7 cellular contexts compared by ENCODE assay signal in genomic region chr12:131298516-131299369, GRCh38.
DNase-seq lines count a peak whose midpoint lies in the region; ATAC-seq, FAIRE-seq and TF ChIP-seq lines count a peak whose summit lies in the region.
"Not testable (repeated sequence)": the region's sequence is repeated elsewhere in the genome, so short reads cannot be mapped to it uniquely, and the experiment has no call there.

No MANE protein-coding gene starts in this region.

- TF ChIP-seq POLR2A in gastroesophageal sphincter (IDR thresholded peaks at IDR 0.05); HepG2 (IDR thresholded peaks at IDR 0.05; ENCODE audit: insufficient read depth in 1 of 2, low read depth in 2 of 2, low read length in 2 of 2): not testable (repeated sequence)

- not testable (repeated sequence) for H3K79me2 ChIP-seq in HepG2 (ENCODE audit: insufficient read depth, low read length)

- not testable (repeated sequence) for H3K9ac ChIP-seq in HepG2 (ENCODE audit: insufficient read depth, low read depth, low read length)

- BruUV-seq in HepG2 (replicated peaks; lab: Mats Ljungman, UMichigan), result not testable (repeated sequence)

- in situ Hi-C loops in HepG2 (cut with HindIII; ENCODE audit: extremely low pct_ligation_motif_present, low pct_unique_long_range_greater_than_20kb), result loop anchor here (10.0 kb wide), 1 partner anchor 366 kb away; no protein-coding TSS in a partner anchor

- CTCF ChIA-PET in WTC11 (lab: Charles Lee); activated CD8-positive, alpha-beta memory T cell treated with anti-CD3 and anti-CD28 coated beads, Interleukin-2, amount 10 ng/mL, durations not matched to agents 7 days and 5 days (lab: Charles Lee); HepG2 (lab: Yijun Ruan, JAX; ENCODE audit: low intra/inter-chr PET ratio, low total read pairs): not testable (repeated sequence)

- H3K27me3 Mint-ChIP-seq in WTC11 (ENCODE audit: low read depth); activated CD8-positive, alpha-beta memory T cell treated with anti-CD3 and anti-CD28 coated beads, Interleukin-2, amount 10 ng/mL, durations not matched to agents 7 days and 5 days; activated naive CD8-positive, alpha-beta T cell: not testable (repeated sequence)
- peaks cover 0 to 12% of the 10 kb centered on the region in 2 donors for H3K27me3 Mint-ChIP-seq in natural killer cell (ENCODE audit: low read depth in 2 of 2)
- peaks cover 14% of the 10 kb centered on the region in 2 donors for H3K27me3 Mint-ChIP-seq in stimulated activated naive B cell treated with anti-CD40 and anti-IgM and Interleukin-4, amounts not matched to agents 10 μg/mL and 1 μg/mL and 100 μg/mL, for 72 hours

- H3K4me3 Mint-ChIP-seq in WTC11; activated CD8-positive, alpha-beta memory T cell treated with anti-CD3 and anti-CD28 coated beads, Interleukin-2, amount 10 ng/mL, durations not matched to agents 7 days and 5 days; stimulated activated naive B cell treated with anti-CD40 and anti-IgM and Interleukin-4, amounts not matched to agents 10 μg/mL and 1 μg/mL and 100 μg/mL, for 72 hours: not testable (repeated sequence)
- peak overlapping the region; percentile 40 for H3K4me3 Mint-ChIP-seq in activated naive CD8-positive, alpha-beta T cell
- peak overlapping the region; percentile 49 for H3K4me3 Mint-ChIP-seq in natural killer cell

- TF ChIP-seq CTCF in WTC11 (IDR thresholded peaks at IDR 0.05); gastroesophageal sphincter (IDR thresholded peaks at IDR 0.05); HepG2 (CRISPR knock-in tag; IDR thresholded peaks at IDR 0.05); natural killer cell (IDR thresholded peaks at IDR 0.05): not testable (repeated sequence)

- not testable (repeated sequence) for H3K27ac Mint-ChIP-seq in WTC11; activated CD8-positive, alpha-beta memory T cell treated with anti-CD3 and anti-CD28 coated beads, Interleukin-2, amount 10 ng/mL, durations not matched to agents 7 days and 5 days; activated naive CD8-positive, alpha-beta T cell; natural killer cell; stimulated activated naive B cell treated with anti-CD40 and anti-IgM and Interleukin-4, amounts not matched to agents 10 μg/mL and 1 μg/mL and 100 μg/mL, for 72 hours

- H3K9me3 Mint-ChIP-seq in WTC11; activated CD8-positive, alpha-beta memory T cell treated with anti-CD3 and anti-CD28 coated beads, Interleukin-2, amount 10 ng/mL, durations not matched to agents 7 days and 5 days (ENCODE audit: low read depth); activated naive CD8-positive, alpha-beta T cell (ENCODE audit: low read depth); natural killer cell; stimulated activated naive B cell treated with anti-CD40 and anti-IgM and Interleukin-4, amounts not matched to agents 10 μg/mL and 1 μg/mL and 100 μg/mL, for 72 hours: not testable (repeated sequence)

- FAIRE-seq in HepG2 (lab: Jason Lieb, UNC), result not testable (repeated sequence)

- not testable (repeated sequence) for DNase-seq in WTC11 (ENCODE audit: low spot score); activated CD8-positive, alpha-beta memory T cell treated with anti-CD3 and anti-CD28 coated beads, Interleukin-2, amount 10 ng/mL, durations not matched to agents 7 days and 5 days; HepG2 (ENCODE audit: low spot score); natural killer cell; stimulated activated naive B cell treated with anti-CD40 and anti-IgM and Interleukin-4, amounts not matched to agents 10 μg/mL and 1 μg/mL and 100 μg/mL, for 72 hours

- intact Hi-C loops in HepG2 (cut with micrococcal nuclease; ENCODE audit: unreplicated experiment); natural killer cell (cut with micrococcal nuclease): not testable (repeated sequence)

- H3K4me1 ChIP-seq in gastroesophageal sphincter; HepG2 (ENCODE audit: insufficient read depth, low read length): not testable (repeated sequence)

- peak; percentile 87 for ATAC-seq in WTC11
- peak; percentile 47 for ATAC-seq in activated CD8-positive, alpha-beta memory T cell treated with anti-CD3 and anti-CD28 coated beads, Interleukin-2, amount 10 ng/mL, durations not matched to agents 7 days and 5 days
- peak; percentile 39 for ATAC-seq in gastroesophageal sphincter
- peak; percentile 51 for ATAC-seq in HepG2
- peak in 2 of 3 donors; percentile 69 to 76 for ATAC-seq in natural killer cell
- peak; percentile 33 to 48 for ATAC-seq in stimulated activated naive B cell treated with anti-CD40 and anti-IgM and Interleukin-4, amounts not matched to agents 10 μg/mL and 1 μg/mL and 100 μg/mL, for 72 hours (replicated peaks)

- not testable (repeated sequence) for H3K4me1 Mint-ChIP-seq in WTC11; activated CD8-positive, alpha-beta memory T cell treated with anti-CD3 and anti-CD28 coated beads, Interleukin-2, amount 10 ng/mL, durations not matched to agents 7 days and 5 days; activated naive CD8-positive, alpha-beta T cell (ENCODE audit: low read depth); natural killer cell; stimulated activated naive B cell treated with anti-CD40 and anti-IgM and Interleukin-4, amounts not matched to agents 10 μg/mL and 1 μg/mL and 100 μg/mL, for 72 hours

- H3K36me3 Mint-ChIP-seq in WTC11; activated CD8-positive, alpha-beta memory T cell treated with anti-CD3 and anti-CD28 coated beads, Interleukin-2, amount 10 ng/mL, durations not matched to agents 7 days and 5 days; activated naive CD8-positive, alpha-beta T cell; natural killer cell; stimulated activated naive B cell treated with anti-CD40 and anti-IgM and Interleukin-4, amounts not matched to agents 10 μg/mL and 1 μg/mL and 100 μg/mL, for 72 hours: not testable (repeated sequence)

- not testable (repeated sequence) for H4K20me1 ChIP-seq in HepG2 (ENCODE audit: insufficient read depth, low read length)

- not testable (repeated sequence) for H3K27me3 ChIP-seq in gastroesophageal sphincter; HepG2 (ENCODE audit: control insufficient read depth in 1 of 2, insufficient read depth in 2 of 2, low read length in 2 of 2)

- H3K4me3 ChIP-seq in gastroesophageal sphincter; HepG2 (replicated peaks in 1 of 3; ENCODE audit: insufficient read depth in 1 of 3, low read depth in 2 of 3, low read length in 3 of 3): not testable (repeated sequence)

- H3K27ac ChIP-seq in gastroesophageal sphincter; HepG2 (ENCODE audit: extremely low read length, insufficient read depth, low read length): not testable (repeated sequence)

- no CpG with 5 or more reads among the region's 84 CpGs for WGBS in gastroesophageal sphincter (ENCODE audit: low coverage in 1 of 2), 2 donors
- WGBS in HepG2 (ENCODE audit: low lambda C conversion rate), result no CpG with 5 or more reads among the region's 84 CpGs

- TF ChIP-seq EP300 in gastroesophageal sphincter (IDR thresholded peaks at IDR 0.05); HepG2 (IDR thresholded peaks at IDR 0.05; ENCODE audit: low read depth in 2 of 2, low read length in 2 of 2); HepG2 (CRISPR knock-in tag; IDR thresholded peaks at IDR 0.05; ENCODE audit: borderline replicate concordance): not testable (repeated sequence)

- not testable (repeated sequence) for H3K36me3 ChIP-seq in gastroesophageal sphincter; HepG2 (replicated peaks in 1 of 2; ENCODE audit: control insufficient read depth in 1 of 2, insufficient read depth in 2 of 2, low read length in 2 of 2)

- not testable (repeated sequence) for H3K4me2 ChIP-seq in HepG2 (ENCODE audit: low read depth, low read length)

- H3K9me3 ChIP-seq in gastroesophageal sphincter; HepG2 (ENCODE audit: low read length): not testable (repeated sequence)

- not testable (repeated sequence) for TF ChIP-seq RAD21 in HepG2 (CRISPR knock-in tag; IDR thresholded peaks at IDR 0.05)

- not testable (repeated sequence) for H2AFZ ChIP-seq in HepG2 (ENCODE audit: low read length)

- POLR2A ChIA-PET in WTC11 (lab: Charles Lee); HepG2 (lab: Yijun Ruan, JAX): not testable (repeated sequence)
